In the genomic region with DNA sequence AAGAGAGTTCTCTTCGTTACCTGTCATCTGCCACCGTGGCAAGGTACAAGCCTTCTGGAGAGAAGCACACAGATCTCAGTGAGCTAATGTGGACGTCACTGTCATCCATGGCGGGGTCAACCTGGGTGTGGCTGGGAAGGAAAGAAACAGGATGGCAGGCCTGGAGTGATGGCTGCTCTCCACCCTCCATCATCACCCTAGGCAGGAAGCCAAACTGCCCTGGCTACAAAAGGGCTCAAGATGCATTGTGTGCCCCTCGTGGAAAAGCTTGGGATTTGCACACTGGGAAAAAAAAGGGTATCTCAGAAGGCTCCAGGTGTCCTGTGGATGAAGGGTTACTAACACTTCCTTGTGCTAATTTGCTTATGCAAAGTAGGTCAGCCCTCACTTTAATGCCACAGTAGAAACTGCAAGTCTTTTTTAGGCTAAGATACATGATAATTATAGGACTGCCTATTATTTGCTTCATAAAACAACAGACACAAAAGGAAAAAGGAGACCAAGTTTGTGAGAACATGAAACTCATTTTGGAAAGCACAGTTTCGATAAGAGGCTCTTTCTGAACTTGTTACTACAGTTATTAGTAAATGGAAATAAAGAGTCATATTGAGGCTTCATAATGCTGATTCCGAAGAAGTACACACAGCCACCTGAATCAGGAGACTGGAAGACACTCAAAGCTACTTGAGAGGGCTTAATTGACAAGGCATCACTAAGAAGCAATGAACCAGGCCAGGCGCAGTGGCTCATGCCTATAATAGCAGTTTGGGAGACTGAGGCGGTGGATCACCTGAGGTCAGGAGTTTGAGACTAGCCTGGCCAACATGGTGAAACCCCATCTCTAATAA, we compare ENCODE assay signal across 8 cellular contexts. TPM values are rescaled to one million over a fixed set of nuclear protein-coding genes. Genes with fewer than 3 reads are reported as not detected.
A peak's percentile ranks its signal among the peaks of the same experiment; 100 is the strongest.
DNase-seq lines count a peak whose midpoint lies in the region; ATAC-seq, FAIRE-seq and TF ChIP-seq lines count a peak whose summit lies in the region.

No MANE protein-coding gene starts in this region.

- H3K4me3 Mint-ChIP-seq in activated CD8-positive, alpha-beta memory T cell treated with anti-CD3 and anti-CD28 coated beads, Interleukin-2, amount 10 ng/mL, durations not matched to agents 7 days and 5 days: no peak overlapping the region

- H3K9me3 ChIP-seq in IMR-90 (ENCODE audit: control insufficient read depth, insufficient read depth, low read length) (no peaks in the 10 kb centered on the region), GM12878 (replicated peaks; ENCODE audit: control insufficient read depth, insufficient read depth, low read length) (peaks cover 6% of the 10 kb centered on the region; the same call in 2 of the 3 replicates), neuronal stem cell (replicated peaks in 1 of 2; ENCODE audit: control insufficient read depth in 2 of 2, insufficient read depth in 1 of 2, low read depth in 1 of 2, low read length in 2 of 2) (no peaks in the 10 kb centered on the region)

- no peak overlapping the region for H2BK20ac ChIP-seq in IMR-90 (ENCODE audit: low read depth, low read length)

- ATAC-seq in activated CD8-positive, alpha-beta memory T cell treated with anti-CD3 and anti-CD28 coated beads, Interleukin-2, amount 10 ng/mL, durations not matched to agents 7 days and 5 days: peak; percentile 68
- ATAC-seq in GM21576 (IDR thresholded peaks at IDR 0.05; ENCODE audit: unreplicated experiment): peak; percentile 81
- ATAC-seq in IMR-90 (ENCODE audit: low read depth): peak; percentile 33
- peak; percentile 91 for ATAC-seq in GM12878

- H3K27ac Mint-ChIP-seq in activated CD8-positive, alpha-beta memory T cell treated with anti-CD3 and anti-CD28 coated beads, Interleukin-2, amount 10 ng/mL, durations not matched to agents 7 days and 5 days: peak overlapping the region; percentile 62

- H4K91ac ChIP-seq in IMR-90 (ENCODE audit: insufficient read depth, low read depth, low read length) (no peak overlapping the region), neuronal stem cell (ENCODE audit: low read depth, low read length, poor library complexity) (no peak overlapping the region)

- H3K4me1 Mint-ChIP-seq in activated CD8-positive, alpha-beta memory T cell treated with anti-CD3 and anti-CD28 coated beads, Interleukin-2, amount 10 ng/mL, durations not matched to agents 7 days and 5 days: peaks cover 36% of the 10 kb centered on the region

- in situ Hi-C loops in IMR-90 (cut with MboI; ENCODE audit: low sequenced_read_pairs): loop anchor here (25.0 kb wide), 1 partner anchor 352 kb away; the partner anchor contains the start of gene SUDS3
- in situ Hi-C loops in GM12878 (cut with MboI): no loop called here

- CTCF ChIA-PET in activated CD8-positive, alpha-beta memory T cell treated with anti-CD3 and anti-CD28 coated beads, Interleukin-2, amount 10 ng/mL, durations not matched to agents 7 days and 5 days (lab: Charles Lee): interaction anchor here (0.9 to 1.5 kb wide), 7 partner anchors 20 to 178 kb away, joined by 3 to 5 read pairs (median 4); no protein-coding TSS in a partner anchor
- CTCF ChIA-PET in IMR-90 (lab: Yijun Ruan, JAX) (interaction anchor here (1.0 to 2.0 kb wide), 3 partner anchors 9 to 160 kb away, joined by 3 to 10 read pairs (median 4); no protein-coding TSS in a partner anchor), GM12878 (lab: Yijun Ruan, JAX) (interaction anchor here (0.7 to 7.5 kb wide), 15 partner anchors 10 to 185 kb away, joined by 3 to 111 read pairs (median 5); partner anchors contain the start of gene RFC5)

- no peak overlapping the region for H2BK5ac ChIP-seq in IMR-90 (ENCODE audit: low read depth, low read length, poor library complexity, severe bottlenecking)
- no peak overlapping the region for H2BK5ac ChIP-seq in neuronal stem cell (ENCODE audit: low read length)

- DNase-seq in activated CD8-positive, alpha-beta memory T cell treated with anti-CD3 and anti-CD28 coated beads, Interleukin-2, amount 10 ng/mL, durations not matched to agents 7 days and 5 days: no peak
- DNase-seq in activated CD8-positive, alpha-beta memory T cell treated with anti-CD3 and anti-CD28 coated beads, Interleukin-2, amount 50 U/mL, for 4 hours: no peak
- peak; percentile 22 for DNase-seq in IMR-90
- peak; percentile 90 for DNase-seq in GM12878 (ENCODE audit: low read depth, low spot score)
- peak; percentile 45 for DNase-seq in stimulated activated CD4-positive, alpha-beta T cell treated with anti-CD3 and anti-CD28 coated beads, Interleukin-1b, Interleukin-23, amount 100 ng/mL, for 48 hours
- DNase-seq in OCI-M2 (lab: John Stamatoyannopoulos, UW; ENCODE audit: unreplicated experiment): no peak
- DNase-seq in neuronal stem cell (ENCODE audit: low spot score): no peak

- dilution Hi-C loops in IMR-90 (cut with HindIII; ENCODE audit: low sequenced_read_pairs, unreplicated experiment): no loop called here

- intact Hi-C loops in IMR-90 (cut with micrococcal nuclease): no loop called here
- intact Hi-C loops in GM12878 (cut with micrococcal nuclease; ENCODE audit: unreplicated experiment): loop anchor here (2.0 kb wide), 1 partner anchor 161 kb away; no protein-coding TSS in a partner anchor

- peak overlapping the region; percentile 56 for H2AK9ac ChIP-seq in IMR-90 (replicated peaks; ENCODE audit: low read depth, low read length, poor library complexity)

- FAIRE-seq in GM12878 (lab: Jason Lieb, UNC): peak; percentile 94

- no peak for TF ChIP-seq RAD21 in IMR-90 (IDR thresholded peaks at IDR 0.05; ENCODE audit: low read length)
- TF ChIP-seq RAD21 in GM12878 (IDR thresholded peaks at IDR 0.05; ENCODE audit: insufficient read depth, low read depth, low read length): no peak

- H3K4me3 ChIP-seq in IMR-90 (ENCODE audit: insufficient read depth, low read depth, low read length) (no peak overlapping the region), GM12878 (no peak overlapping the region), neuronal stem cell (ENCODE audit: low read length in 2 of 2) (no peak overlapping the region)

- peaks cover 69% of the 10 kb centered on the region for H3K36me3 Mint-ChIP-seq in activated CD8-positive, alpha-beta memory T cell treated with anti-CD3 and anti-CD28 coated beads, Interleukin-2, amount 10 ng/mL, durations not matched to agents 7 days and 5 days

- no peak overlapping the region for H3K14ac ChIP-seq in IMR-90 (replicated peaks; ENCODE audit: low read depth, low read length)
- no peak overlapping the region for H3K14ac ChIP-seq in neuronal stem cell (ENCODE audit: low read length)

- TF ChIP-seq POLR2A in IMR-90 (IDR thresholded peaks at IDR 0.05; ENCODE audit: low read depth, low read length) (no peak), GM12878 (IDR thresholded peaks at IDR 0.05; ENCODE audit: low read depth, low read length) (0 out of 2 replicates have a peak, but pooled peaks have one; percentile 19)

- H3K4ac ChIP-seq in IMR-90 (ENCODE audit: low read depth, low read length): no peak overlapping the region; the same call in 1 of the 2 replicates
- H3K4ac ChIP-seq in neuronal stem cell (ENCODE audit: low read length): no peak overlapping the region

- H4K20me1 ChIP-seq in IMR-90 (ENCODE audit: insufficient read depth, low read length) (peaks cover 10% of the 10 kb centered on the region; the same call in 1 of the 2 replicates), GM12878 (ENCODE audit: control insufficient read depth, insufficient read depth) (no peaks in the 10 kb centered on the region)

- H3K9ac ChIP-seq in IMR-90 (ENCODE audit: low read depth, low read length) (no peak overlapping the region), GM12878 (ENCODE audit: control insufficient read depth, insufficient read depth, low read length) (no peak overlapping the region), neuronal stem cell (ENCODE audit: low read depth, low read length, poor library complexity) (no peak overlapping the region)

- POLR2A ChIA-PET in IMR-90 (lab: Charles Lee; ENCODE audit: unreplicated experiment): interaction anchor here (0.5 kb wide), 1 partner anchor 334 kb away, joined by 4 read pairs; no protein-coding TSS in a partner anchor
- POLR2A ChIA-PET in GM12878 (lab: Charles Lee): interaction anchor here (1.3 to 2.2 kb wide), 5 partner anchors 10 to 161 kb away, joined by 3 to 6 read pairs (median 5); no protein-coding TSS in a partner anchor

- H2BK15ac ChIP-seq in IMR-90 (ENCODE audit: low read depth, low read length): no peak overlapping the region
- H2BK15ac ChIP-seq in neuronal stem cell (ENCODE audit: low read length): no peak overlapping the region

- H3K36me3 ChIP-seq in IMR-90 (ENCODE audit: control insufficient read depth, insufficient read depth, low read length) (peaks cover 58% of the 10 kb centered on the region), GM12878 (ENCODE audit: control insufficient read depth in 2 of 2, insufficient read depth in 2 of 2, low read length in 1 of 2) (peaks cover 16 to 47% of the 10 kb centered on the region in 2 experiments), neuronal stem cell (replicated peaks in 1 of 2; ENCODE audit: control insufficient read depth in 2 of 2, insufficient read depth in 2 of 2, low read length in 2 of 2) (peaks cover 35 to 100% of the 10 kb centered on the region in 2 donors)

- H2AFZ ChIP-seq in IMR-90 (replicated peaks; ENCODE audit: low read length, poor library complexity): peak overlapping the region; percentile 51
- H2AFZ ChIP-seq in GM12878 (ENCODE audit: control insufficient read depth, low read depth, low read length): no peak overlapping the region
- H2AFZ ChIP-seq in neuronal stem cell (ENCODE audit: low read length): no peak overlapping the region

- H4K5ac ChIP-seq in IMR-90 (ENCODE audit: low read depth, low read length): no peak overlapping the region

- H2BK12ac ChIP-seq in neuronal stem cell (ENCODE audit: low read length): no peak overlapping the region

- no peak overlapping the region for H2BK120ac ChIP-seq in IMR-90 (ENCODE audit: low read depth, low read length)
- H2BK120ac ChIP-seq in neuronal stem cell (ENCODE audit: low read depth, low read length): no peak overlapping the region

- H3K4me2 ChIP-seq in IMR-90 (ENCODE audit: low read depth, low read length): no peak overlapping the region
- H3K4me2 ChIP-seq in GM12878 (ENCODE audit: control insufficient read depth, insufficient read depth): peak overlapping the region; percentile 6
- H3K4me2 ChIP-seq in neuronal stem cell (ENCODE audit: insufficient read depth, low read length, poor library complexity, severe bottlenecking): no peak overlapping the region

- H3K27ac ChIP-seq in IMR-90 (ENCODE audit: insufficient read depth, low read length) (no peak overlapping the region), GM12878 (ENCODE audit: control insufficient read depth, insufficient read depth) (peak overlapping the region; percentile 75), neuronal stem cell (replicated peaks; ENCODE audit: low read length) (no peak overlapping the region)

- no peak overlapping the region for H3K23ac ChIP-seq in IMR-90 (ENCODE audit: low read depth, low read length)
- no peak overlapping the region for H3K23ac ChIP-seq in neuronal stem cell (ENCODE audit: low read depth, low read length, poor library complexity)

- H4K8ac ChIP-seq in IMR-90 (ENCODE audit: low read depth in 2 of 2, low read length in 2 of 2): no peak overlapping the region
- no peak overlapping the region for H4K8ac ChIP-seq in neuronal stem cell (ENCODE audit: low read depth, low read length)

- H3K4me1 ChIP-seq in IMR-90 (ENCODE audit: control insufficient read depth, insufficient read depth, low read length) (no peaks in the 10 kb centered on the region), GM12878 (ENCODE audit: control insufficient read depth, insufficient read depth, low read length) (peaks cover 29% of the 10 kb centered on the region), neuronal stem cell (ENCODE audit: control insufficient read depth in 2 of 2, insufficient read depth in 1 of 2, low read depth in 1 of 2, low read length in 2 of 2) (no peaks in the 10 kb centered on the region)

- no peak overlapping the region for H3K18ac ChIP-seq in IMR-90 (ENCODE audit: low read depth, low read length)
- H3K18ac ChIP-seq in neuronal stem cell (ENCODE audit: low read length): no peak overlapping the region

- H2AK5ac ChIP-seq in IMR-90 (ENCODE audit: low read depth, low read length): no peak overlapping the region
- H2AK5ac ChIP-seq in neuronal stem cell (ENCODE audit: low read depth, low read length): no peak overlapping the region

- H3K56ac ChIP-seq in IMR-90 (ENCODE audit: extremely low read depth, insufficient read depth, low read length): no peak overlapping the region

- BruUV-seq in IMR-90 (replicated peaks; lab: Mats Ljungman, UMichigan): no TSS peak
- BruUV-seq in GM12878 (replicated peaks; lab: Mats Ljungman, UMichigan): no TSS peak

- no peaks in the 10 kb centered on the region for H3K27me3 Mint-ChIP-seq in activated CD8-positive, alpha-beta memory T cell treated with anti-CD3 and anti-CD28 coated beads, Interleukin-2, amount 10 ng/mL, durations not matched to agents 7 days and 5 days

- H3K9me1 ChIP-seq in IMR-90 (ENCODE audit: insufficient read depth, low read length): peaks cover 4% of the 10 kb centered on the region; the same call in 1 of the 2 replicates

- 90% methylated on average over 2 of the region's 9 CpGs; no CpG with 5 or more reads in 1 of the 2 experiments for WGBS in IMR-90 (ENCODE audit: extremely low coverage in 2 of 2, insufficient read length in 1 of 2), 2 experiments
- WGBS in GM12878 (ENCODE audit: insufficient coverage, insufficient replicate concordance, low lambda C conversion rate, missing lambda C conversion rate): 31% methylated on average over 9 of the region's 9 CpGs
- no CpG with 5 or more reads among the region's 9 CpGs for whole genome bisulfite sequencing in neuronal stem cell (ENCODE audit: extremely low coverage in 2 of 2, insufficient read length in 2 of 2, insufficient replicate concordance in 1 of 2), 2 donors

- RAD21 ChIA-PET in GM12878 (lab: Charles Lee; ENCODE audit: unreplicated experiment): interaction anchor here (1.1 to 2.7 kb wide), 9 partner anchors 10 to 178 kb away, joined by 3 to 24 read pairs (median 7); no protein-coding TSS in a partner anchor

- H3K79me2 ChIP-seq in GM12878 (ENCODE audit: control insufficient read depth, insufficient read depth, low read length): no peaks in the 10 kb centered on the region

- no peaks in the 10 kb centered on the region for H3K9me3 Mint-ChIP-seq in activated CD8-positive, alpha-beta memory T cell treated with anti-CD3 and anti-CD28 coated beads, Interleukin-2, amount 10 ng/mL, durations not matched to agents 7 days and 5 days (ENCODE audit: low read depth)

- SMC1A ChIA-PET in GM12878 (lab: Charles Lee; ENCODE audit: uncharacterized antibody, unreplicated experiment): interaction anchor here (0.5 to 5.4 kb wide), 12 partner anchors 10 to 179 kb away, joined by 3 to 64 read pairs (median 4); partner anchors contain the start of gene RFC5

- peak; percentile 60 to 74; a peak in 3 of 4 replicates for TF ChIP-seq EP300 in GM12878 (IDR thresholded peaks at IDR 0.05; ENCODE audit: borderline replicate concordance in 1 of 2, control insufficient read depth in 1 of 2, low read depth in 2 of 2, low read length in 2 of 2)

- H3K79me1 ChIP-seq in IMR-90 (ENCODE audit: low read depth in 1 of 2, low read length in 2 of 2) (peaks cover 9 to 20% of the 10 kb centered on the region in 2 experiments; a peak in 3 of 4 replicates), neuronal stem cell (ENCODE audit: low read depth, low read length) (no peaks in the 10 kb centered on the region)

- TF ChIP-seq CTCF in IMR-90 (conservative IDR thresholded peaks at IDR 0.05; ENCODE audit: low read depth, low read length) (no peak), GM12878 (IDR thresholded peaks at IDR 0.05 in 2 of 3, conservative IDR thresholded peaks at IDR 0.05 in 1 of 3; ENCODE audit: control insufficient read depth in 2 of 3, extremely low read depth in 1 of 3, insufficient read depth in 1 of 3, low read depth in 3 of 3, low read length in 3 of 3) (peak in 2 of 3 experiments; percentile 5 to 13; a peak in 1 of 6 replicates)

- no peaks in the 10 kb centered on the region for H3K27me3 ChIP-seq in IMR-90 (ENCODE audit: control insufficient read depth, insufficient read depth, low read length)
- no peaks in the 10 kb centered on the region for H3K27me3 ChIP-seq in GM12878 (replicated peaks in 1 of 2; ENCODE audit: control insufficient read depth in 2 of 2, insufficient read depth in 2 of 2, low read length in 1 of 2)
- H3K27me3 ChIP-seq in neuronal stem cell (ENCODE audit: control insufficient read depth in 3 of 3, insufficient read depth in 3 of 3, low read depth in 1 of 3, low read length in 3 of 3): no peaks in the 10 kb centered on the region

RNA-seq across cellular contexts. Expression of gene RFC5, which starts 18.9 kb away (rescaled TPM):
- total RNA-seq in activated CD8-positive, alpha-beta memory T cell treated with anti-CD3 and anti-CD28 coated beads, Interleukin-2, amount 10 ng/mL, durations not matched to agents 7 days and 5 days: 10 to 100 TPM; 55.4 to 55.7 TPM
- 20.1 and 20.6 TPM in 2 replicates for total RNA-seq in IMR-90 (2012; rRNA removed)
- polyA plus RNA-seq in IMR-90 (2012; rRNA removed): 12.8 and 14.7 TPM in 2 replicates
- 5.2 and 6.3 TPM in 2 replicates for polyA plus RNA-seq in IMR-90 (2012; cell fraction: cytosol; rRNA removed)
- 17.8 and 26.5 TPM in 2 replicates for polyA plus RNA-seq in IMR-90 (2012; cell fraction: nucleus; rRNA removed; ENCODE audit: low replicate concordance)
- total RNA-seq in GM12878 (2013; cell fraction: nucleolus; rRNA removed): 40.9 and 42.7 TPM in 2 replicates
- 51.1 and 55.0 TPM in 2 replicates for total RNA-seq in GM12878 (2014; rRNA removed)
- total RNA-seq in GM12878 (2014; rRNA removed; fragmentation: Illumina TruSeq; extraction: Trizol): 49.8 and 53.0 TPM in 2 replicates
- total RNA-seq in GM12878 (2021): 29.3 and 30.9 TPM in 2 replicates
- polyA plus RNA-seq in GM12878 (2011; ENCODE audit: low read depth): 20.2 TPM
- polyA plus RNA-seq in GM12878 (2011; rRNA removed): 69.0 and 83.9 TPM in 2 replicates
- 67.2 and 69.2 TPM in 2 replicates for polyA plus RNA-seq in GM12878 (2011; cell fraction: cytosol; rRNA removed)
- 99.3 and 113 TPM in 2 replicates for polyA plus RNA-seq in GM12878 (2011; cell fraction: nucleus; rRNA removed)
- polyA plus RNA-seq in GM12878 (2012): 22.2 and 26.8 TPM in 2 replicates
- polyA plus RNA-seq in GM12878 (2014; fragmentation: Illumina TruSeq; extraction: Trizol): 50.9 and 52.9 TPM in 2 replicates
- 10 to 100 TPM; 47.3 to 73.3 TPM for polyA plus RNA-seq in GM12878 (2014; fragmentation: Nextera tagmentation; extraction: Ambion mirVana)
- polyA plus RNA-seq in GM12878 (2014; rRNA removed): 51.3 and 54.1 TPM in 2 replicates
- polyA plus RNA-seq in GM12878 (2016; fragmentation: Nextera tagmentation; extraction: Ambion mirVana): 10 to 100 TPM; 66.3 to 70.0 TPM
- polyA minus RNA-seq in GM12878 (2011; rRNA and poly(A)+ RNA removed): 66.0 and 71.2 TPM in 2 replicates
- polyA minus RNA-seq in GM12878 (2011; cell fraction: cytosol; rRNA and poly(A)+ RNA removed): 22.3 and 32.1 TPM in 2 replicates
- polyA minus RNA-seq in GM12878 (2011; cell fraction: nucleus; rRNA and poly(A)+ RNA removed): 24.7 and 36.0 TPM in 2 replicates
- 52.8 TPM for polyA plus RNA-seq in neuronal stem cell (2013, experiment 1 of 2)
- 54.8 TPM for polyA plus RNA-seq in neuronal stem cell (2013, experiment 2 of 2)

RNA-seq across cellular contexts. Expression of gene WSB2, which starts 25.6 kb away (rescaled TPM):
- total RNA-seq in activated CD8-positive, alpha-beta memory T cell treated with anti-CD3 and anti-CD28 coated beads, Interleukin-2, amount 10 ng/mL, durations not matched to agents 7 days and 5 days: 10 to 100 TPM; 44.1 to 52.1 TPM
- total RNA-seq in IMR-90 (2012; rRNA removed) (141 and 180 TPM in 2 replicates), GM12878 (2014; rRNA removed) (66.7 and 83.7 TPM in 2 replicates), GM12878 (2014; rRNA removed; fragmentation: Illumina TruSeq; extraction: Trizol) (40.4 and 41.5 TPM in 2 replicates), GM12878 (2021) (56.8 and 59.0 TPM in 2 replicates)
- polyA plus RNA-seq in IMR-90 (2012; rRNA removed) (92.8 and 99.2 TPM in 2 replicates), GM12878 (2011; rRNA removed) (71.0 and 82.6 TPM in 2 replicates), GM12878 (2014; fragmentation: Illumina TruSeq; extraction: Trizol) (44.1 and 59.0 TPM in 2 replicates), GM12878 (2014; fragmentation: Nextera tagmentation; extraction: Ambion mirVana) (10 to 100 TPM; 30.0 to 33.6 TPM), GM12878 (2014; rRNA removed) (46.0 and 46.3 TPM in 2 replicates), GM12878 (2016; fragmentation: Nextera tagmentation; extraction: Ambion mirVana) (10 to 100 TPM; 18.3 to 19.4 TPM)
- polyA plus RNA-seq in IMR-90 (2012; cell fraction: cytosol; rRNA removed): 61.3 and 149 TPM in 2 replicates
- 31.2 and 37.8 TPM in 2 replicates for polyA plus RNA-seq in IMR-90 (2012; cell fraction: nucleus; rRNA removed; ENCODE audit: low replicate concordance)
- 29.8 and 34.6 TPM in 2 replicates for total RNA-seq in GM12878 (2013; cell fraction: nucleolus; rRNA removed)
- polyA plus RNA-seq in GM12878 (2011; ENCODE audit: low read depth): 27.2 TPM
- polyA plus RNA-seq in GM12878 (2011; cell fraction: cytosol; rRNA removed): 111 and 139 TPM in 2 replicates
- polyA plus RNA-seq in GM12878 (2011; cell fraction: nucleus; rRNA removed): 40.2 and 48.5 TPM in 2 replicates
- 31.8 and 33.7 TPM in 2 replicates for polyA plus RNA-seq in GM12878 (2012)
- polyA minus RNA-seq in GM12878 (2011; rRNA and poly(A)+ RNA removed): 222 and 231 TPM in 2 replicates
- polyA minus RNA-seq in GM12878 (2011; cell fraction: cytosol; rRNA and poly(A)+ RNA removed): 60.9 and 67.1 TPM in 2 replicates
- polyA minus RNA-seq in GM12878 (2011; cell fraction: nucleus; rRNA and poly(A)+ RNA removed): 26.7 and 39.5 TPM in 2 replicates
- 33.1 TPM for polyA plus RNA-seq in neuronal stem cell (2013, experiment 1 of 2)
- 32.2 TPM for polyA plus RNA-seq in neuronal stem cell (2013, experiment 2 of 2)

Comparison
In these comparisons a context has a peak if more than half of its experiments do, and no peak if none do; other contexts are left out.
1. ATAC-seq: peak in every context shown above with its lines; median percentile 91 in GM12878; 81 in GM21576; 68 in activated CD8-positive, alpha-beta memory T cell treated with anti-CD3 and anti-CD28 coated beads, Interleukin-2, amount 10 ng/mL, durations not matched to agents 7 days and 5 days; 33 in IMR-90.
2. DNase-seq: peak in IMR-90 (single experiment), GM12878 (single experiment) and stimulated activated CD4-positive, alpha-beta T cell treated with anti-CD3 and anti-CD28 coated beads, Interleukin-1b, Interleukin-23, amount 100 ng/mL, for 48 hours (single experiment); none in activated CD8-positive, alpha-beta memory T cell treated with anti-CD3 and anti-CD28 coated beads, Interleukin-2, amount 10 ng/mL, durations not matched to agents 7 days and 5 days (single experiment), activated CD8-positive, alpha-beta memory T cell treated with anti-CD3 and anti-CD28 coated beads, Interleukin-2, amount 50 U/mL, for 4 hours (single experiment), OCI-M2 (single experiment) and neuronal stem cell (single experiment).